Comparison of ENCODE assay signal across 40 cellular contexts in the genomic region with DNA sequence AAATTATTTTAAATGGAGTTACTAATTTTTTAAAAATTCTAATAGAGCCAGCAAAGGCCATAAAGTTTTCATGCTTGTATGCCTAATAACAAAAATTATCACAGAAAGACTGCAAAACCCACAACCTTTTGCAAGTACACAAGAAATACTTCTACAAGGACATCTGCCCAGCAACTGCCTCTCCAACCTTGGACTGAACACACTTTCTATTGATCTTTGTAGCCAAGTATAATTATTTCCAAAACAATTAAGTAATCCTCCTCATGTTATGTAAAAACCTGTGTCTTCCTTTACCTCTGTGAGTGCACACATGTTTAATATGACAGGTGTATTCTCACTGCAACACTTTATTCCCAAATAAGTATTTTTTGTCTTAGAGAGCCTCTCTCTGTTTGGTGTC. TPM values are rescaled to one million over a fixed set of nuclear protein-coding genes. Genes with fewer than 3 reads are reported as not detected.
"Had no signal": no experiment of that assay in that cellular context is flagged by ENCODE, and none has a peak within 500 bp of the region (broad histone marks: within the 10 kb centered on the region; RNA-seq: fewer than 3 reads in every experiment).

No MANE protein-coding gene starts in this region.

- H3K4me3 ChIP-seq: adrenal gland, cardiac muscle cell had no signal

- H3K27me3 ChIP-seq: adrenal gland, cardiac muscle cell had no signal

- H3K27ac ChIP-seq: adrenal gland, cardiac muscle cell, VCaP had no signal

- DNase-seq: activated B cell treated with CpG ODN at 0.5 μM for 24 hours; activated CD4-positive, alpha-beta memory T cell treated with anti-CD3 and anti-CD28 coated beads for 36 hours; activated CD4-positive, alpha-beta T cell treated with anti-CD3 and anti-CD28 coated beads for 4 hours; activated CD4-positive, alpha-beta T cell treated with anti-CD3 and anti-CD28 coated beads, Interleukin-2, amount 10 ng/mL, durations not matched to agents 24 days and 14 days; activated CD4-positive, alpha-beta T cell treated with anti-CD3 and anti-CD28 coated beads, Interleukin-2, amount 50 U/mL, for 1 hour; activated CD4-positive, alpha-beta T cell treated with anti-CD3 and anti-CD28 coated beads, Interleukin-2, amount 50 U/mL, for 4 hours; activated CD4-positive, CD25-positive, alpha-beta regulatory T cell treated with anti-CD3 and anti-CD28 coated beads, Interleukin-2, amount 50 U/mL, for 72 hours; activated CD8-positive, alpha-beta memory T cell treated with anti-CD3 and anti-CD28 coated beads, Interleukin-2, amount 50 U/mL, for 4 hours; activated CD8-positive, alpha-beta T cell treated with anti-CD3 and anti-CD28 coated beads for 36 hours; activated effector memory CD4-positive, alpha-beta T cell treated with anti-CD3 and anti-CD28 coated beads, Interleukin-2, amount 50 U/mL, for 16 hours; activated gamma-delta T cell treated with Interleukin-2 at 50 U/mL for 16 hours; activated naive CD4-positive, alpha-beta T cell; activated naive CD4-positive, alpha-beta T cell treated with anti-CD3 and anti-CD28 coated beads for 36 hours; activated naive CD4-positive, alpha-beta T cell treated with anti-CD3 and anti-CD28 coated beads, Interleukin-2, amount 50 U/mL, for 16 hours; activated naive CD8-positive, alpha-beta T cell treated with anti-CD3 and anti-CD28 coated beads for 36 hours; activated T-cell treated with anti-CD3 and anti-CD28 coated beads for 4 hours; activated T-cell treated with anti-CD3 and anti-CD28 coated beads, Interleukin-2, amount 50 U/mL, for 1 hour; activated T-cell treated with anti-CD3 and anti-CD28 coated beads, Interleukin-2, amount 50 U/mL, for 4 hours; activated T-cell treated with anti-CD3 and anti-CD28 coated beads, Interleukin-2, amount 50 U/mL, for 72 hours; adrenal gland; amniotic stem cell; aorta; caudate nucleus; cerebellar nuclear complex; T-helper 2 cell; T-helper 9 cell had no signal

- H3K4me3 Mint-ChIP-seq: activated B cell treated with CpG ODN at 0.5 μM for 24 hours; activated CD4-positive, alpha-beta memory T cell treated with anti-CD3 and anti-CD28 coated beads for 36 hours; activated CD4-positive, alpha-beta T cell treated with anti-CD3 and anti-CD28 coated beads, Interleukin-2, amount 10 ng/mL, durations not matched to agents 24 days and 14 days; activated CD8-positive, alpha-beta T cell treated with anti-CD3 and anti-CD28 coated beads for 36 hours; activated naive CD4-positive, alpha-beta T cell treated with anti-CD3 and anti-CD28 coated beads for 36 hours; activated naive CD8-positive, alpha-beta T cell treated with anti-CD3 and anti-CD28 coated beads for 36 hours; activated T-cell treated with anti-CD3 and anti-CD28 coated beads, Interleukin-2, amount 50 U/mL, for 4 hours; activated T-cell treated with anti-CD3 and anti-CD28 coated beads, Interleukin-2, amount 50 U/mL, for 72 hours; activated T-helper 1 cell treated with anti-CD3 and anti-CD28 coated beads, Interleukin-12 subunit alpha, Interleukin-12 subunit beta, Interleukin-2, Interleukin-4 antibody, amounts not matched to agents 30 ng/mL and 10 ng/mL and 1 ng/mL, durations not matched to agents 14 hours and 24 hours and 36 hours; activated T-helper 17 cell treated with anti-CD3 and anti-CD28 coated beads, Interleukin-2, amount 50 U/mL, for 72 hours; brain; central memory CD8-positive, alpha-beta T cell; T-helper 1 cell treated with Interleukin-12 subunit alpha and Interleukin-12 subunit beta and Interleukin-4 antibody, amounts not matched to agents 30 μg/mL and 1 μg/mL, for 36 hours; T-helper 2 cell treated with Interferon-gamma antibody and Interleukin-4, amounts not matched to agents 5 μg/mL and 100 μg/mL, for 36 hours had no signal

- H3K9me3 ChIP-seq: adrenal gland had no signal

- H3K4me1 ChIP-seq: adrenal gland had no signal

- H3K36me3 Mint-ChIP-seq: activated CD4-positive, alpha-beta memory T cell treated with anti-CD3 and anti-CD28 coated beads for 36 hours; activated naive CD4-positive, alpha-beta T cell treated with anti-CD3 and anti-CD28 coated beads, Interleukin-2, amount 50 U/mL, for 72 hours; activated naive CD8-positive, alpha-beta T cell treated with anti-CD3 and anti-CD28 coated beads for 36 hours; brain had no signal

- ATAC-seq: activated CD8-positive, alpha-beta T cell treated with anti-CD3 and anti-CD28 coated beads for 36 hours; activated naive CD4-positive, alpha-beta T cell treated with anti-CD3 and anti-CD28 coated beads, Interleukin-2, amount 50 U/mL, for 72 hours; activated T-cell treated with anti-CD3 and anti-CD28 coated beads, Interleukin-2, amount 50 U/mL, for 4 hours; activated T-cell treated with anti-CD3 and anti-CD28 coated beads, Interleukin-2, amount 50 U/mL, for 72 hours; activated T-helper 17 cell treated with anti-CD3 and anti-CD28 coated beads, Interleukin-2, amount 50 U/mL, for 72 hours had no signal

- H3K27ac Mint-ChIP-seq: activated B cell treated with CpG ODN at 0.5 μM for 24 hours; activated CD4-positive, alpha-beta memory T cell treated with anti-CD3 and anti-CD28 coated beads for 36 hours; activated CD4-positive, alpha-beta T cell treated with anti-CD3 and anti-CD28 coated beads, Interleukin-2, amount 10 ng/mL, durations not matched to agents 24 days and 14 days; activated CD8-positive, alpha-beta T cell treated with anti-CD3 and anti-CD28 coated beads for 36 hours; activated naive CD4-positive, alpha-beta T cell treated with anti-CD3 and anti-CD28 coated beads for 36 hours; activated naive CD4-positive, alpha-beta T cell treated with anti-CD3 and anti-CD28 coated beads, Interleukin-2, amount 50 U/mL, for 72 hours; activated naive CD8-positive, alpha-beta T cell treated with anti-CD3 and anti-CD28 coated beads for 36 hours; activated T-cell treated with anti-CD3 and anti-CD28 coated beads, Interleukin-2, amount 50 U/mL, for 72 hours; activated T-helper 1 cell treated with anti-CD3 and anti-CD28 coated beads, Interleukin-12 subunit alpha, Interleukin-12 subunit beta, Interleukin-2, Interleukin-4 antibody, amounts not matched to agents 30 ng/mL and 10 ng/mL and 1 ng/mL, durations not matched to agents 14 hours and 24 hours and 36 hours; activated T-helper 17 cell treated with anti-CD3 and anti-CD28 coated beads, Interleukin-2, amount 50 U/mL, for 72 hours; brain; T-helper 1 cell treated with Interleukin-12 subunit alpha and Interleukin-12 subunit beta and Interleukin-4 antibody, amounts not matched to agents 30 μg/mL and 1 μg/mL, for 36 hours; T-helper 2 cell treated with Interferon-gamma antibody and Interleukin-4, amounts not matched to agents 5 μg/mL and 100 μg/mL, for 36 hours had no signal

- H3K4me1 Mint-ChIP-seq: activated B cell treated with CpG ODN at 0.5 μM for 24 hours; activated CD4-positive, alpha-beta T cell treated with anti-CD3 and anti-CD28 coated beads, Interleukin-2, amount 10 ng/mL, durations not matched to agents 24 days and 14 days; activated naive CD8-positive, alpha-beta T cell treated with anti-CD3 and anti-CD28 coated beads for 36 hours; activated T-helper 17 cell treated with anti-CD3 and anti-CD28 coated beads, Interleukin-2, amount 50 U/mL, for 72 hours; brain; central memory CD8-positive, alpha-beta T cell had no signal

- H3K27me3 Mint-ChIP-seq: activated B cell treated with CpG ODN at 0.5 μM for 24 hours had no signal

- H3K9me3 Mint-ChIP-seq: activated B cell treated with CpG ODN at 0.5 μM for 24 hours; activated CD4-positive, alpha-beta T cell treated with anti-CD3 and anti-CD28 coated beads, Interleukin-2, amount 10 ng/mL, durations not matched to agents 24 days and 14 days; activated CD8-positive, alpha-beta T cell treated with anti-CD3 and anti-CD28 coated beads for 36 hours; activated naive CD4-positive, alpha-beta T cell treated with anti-CD3 and anti-CD28 coated beads for 36 hours; activated naive CD4-positive, alpha-beta T cell treated with anti-CD3 and anti-CD28 coated beads, Interleukin-2, amount 50 U/mL, for 72 hours; activated T-cell treated with anti-CD3 and anti-CD28 coated beads, Interleukin-2, amount 50 U/mL, for 4 hours; activated T-cell treated with anti-CD3 and anti-CD28 coated beads, Interleukin-2, amount 50 U/mL, for 72 hours; activated T-helper 1 cell treated with anti-CD3 and anti-CD28 coated beads, Interleukin-12 subunit alpha, Interleukin-12 subunit beta, Interleukin-2, Interleukin-4 antibody, amounts not matched to agents 30 ng/mL and 10 ng/mL and 1 ng/mL, durations not matched to agents 14 hours and 24 hours and 36 hours; activated T-helper 17 cell treated with anti-CD3 and anti-CD28 coated beads, Interleukin-2, amount 50 U/mL, for 72 hours; central memory CD8-positive, alpha-beta T cell; T-helper 1 cell treated with Interleukin-12 subunit alpha and Interleukin-12 subunit beta and Interleukin-4 antibody, amounts not matched to agents 30 μg/mL and 1 μg/mL, for 36 hours had no signal

- H3K36me3 ChIP-seq: adrenal gland, cardiac muscle cell had no signal

- FAIRE-seq: astrocyte, bronchial epithelial cell, TTC549 had no signal

RNA-seq across cellular contexts. Expression of a gene that starts 16.6 kb away (rescaled TPM):
- total RNA-seq: activated B cell treated with CpG ODN at 0.5 μM for 24 hours; activated CD4-positive, alpha-beta memory T cell treated with anti-CD3 and anti-CD28 coated beads for 36 hours; activated CD4-positive, alpha-beta T cell treated with anti-CD3 and anti-CD28 coated beads, Interleukin-2, amount 10 ng/mL, durations not matched to agents 24 days and 14 days; activated CD8-positive, alpha-beta memory T cell treated with anti-CD3 and anti-CD28 coated beads for 36 hours; activated CD8-positive, alpha-beta T cell treated with anti-CD3 and anti-CD28 coated beads for 36 hours; activated naive CD4-positive, alpha-beta T cell treated with anti-CD3 and anti-CD28 coated beads for 36 hours; activated naive CD4-positive, alpha-beta T cell treated with anti-CD3 and anti-CD28 coated beads, Interleukin-2, amount 50 U/mL, for 72 hours; activated naive CD8-positive, alpha-beta T cell treated with anti-CD3 and anti-CD28 coated beads for 36 hours; activated T-cell treated with anti-CD3 and anti-CD28 coated beads, Interleukin-2, amount 50 U/mL, for 4 hours; activated T-cell treated with anti-CD3 and anti-CD28 coated beads, Interleukin-2, amount 50 U/mL, for 72 hours; activated T-helper 1 cell treated with anti-CD3 and anti-CD28 coated beads, Interleukin-12 subunit alpha, Interleukin-12 subunit beta, Interleukin-2, Interleukin-4 antibody, amounts not matched to agents 30 ng/mL and 10 ng/mL and 1 ng/mL, durations not matched to agents 14 hours and 24 hours and 36 hours; activated T-helper 17 cell treated with anti-CD3 and anti-CD28 coated beads, Interleukin-2, amount 50 U/mL, for 72 hours; adrenal gland; astrocyte; bronchial epithelial cell; cardiac muscle cell; chondrocyte had no signal
- polyA plus RNA-seq: adrenal gland, aorta had no signal
